In genomic region chr3:123559040-123559861, GRCh38 we compare ENCODE assay signal across 8 cellular contexts. TPM values are rescaled to one million over a fixed set of nuclear protein-coding genes. Genes with fewer than 3 reads are reported as not detected.
A peak's percentile ranks its signal among the peaks of the same experiment; 100 is the strongest.
DNase-seq lines count a peak whose midpoint lies in the region; ATAC-seq and TF ChIP-seq lines count a peak whose summit lies in the region.

No MANE protein-coding gene starts in this region.

- intact Hi-C loops in thyroid gland (cut with DNase I), result loop anchor here (10.0 kb wide), 1 partner anchor 74 kb away; no protein-coding TSS in a partner anchor

- peaks cover 31% of the 10 kb centered on the region for H3K36me3 Mint-ChIP-seq in CD4-positive, CD25-positive, alpha-beta regulatory T cell

- 40 to 41% methylated on average over 12 of the region's 12 CpGs for WGBS in thyroid gland, 2 donors

- H3K27me3 Mint-ChIP-seq in CD4-positive, CD25-positive, alpha-beta regulatory T cell, result no peaks in the 10 kb centered on the region

- no peak overlapping the region for H3K4me3 Mint-ChIP-seq in CD4-positive, CD25-positive, alpha-beta regulatory T cell

- H3K4me1 ChIP-seq in CD4-positive, CD25-positive, alpha-beta regulatory T cell (ENCODE audit: control insufficient read depth, insufficient read depth, low read length, poor library complexity, severe bottlenecking), result no peaks in the 10 kb centered on the region
- H3K4me1 ChIP-seq in thyroid gland, result no peaks in the 10 kb centered on the region

- H3K27ac ChIP-seq in CD4-positive, CD25-positive, alpha-beta regulatory T cell (ENCODE audit: insufficient read depth, low read length, poor library complexity, severe bottlenecking), result no peak overlapping the region
- H3K27ac ChIP-seq in thyroid gland, result no peak overlapping the region

- H3K27ac Mint-ChIP-seq in CD4-positive, CD25-positive, alpha-beta regulatory T cell, result peak overlapping the region in 1 of 3 donors; percentile 52

- no peak for TF ChIP-seq POLR2A in thyroid gland (IDR thresholded peaks at IDR 0.05)

- H3K9me3 Mint-ChIP-seq in CD4-positive, CD25-positive, alpha-beta regulatory T cell, result peaks cover 0 to 14% (median 2%) of the 10 kb centered on the region in 7 donors

- DNase-seq in CD4-positive, CD25-positive, alpha-beta regulatory T cell, result peak in 2 of 3 donors; percentile 46 to 67
- DNase-seq in HCEC 1CT (peak; percentile 49), NCI-H526 treated with DMSO at 0.1 percent for 48 hours (lab: John Stamatoyannopoulos, UW) (peak; percentile 31), T47D (ENCODE audit: low read depth in 1 of 2, low spot score in 1 of 2) (peak; percentile 25 to 55), kidney glomerular epithelial cell (lab: John Stamatoyannopoulos, UW) (peak; percentile 51), thyroid gland (no peak)

- no peak for ATAC-seq in CD4-positive, CD25-positive, alpha-beta regulatory T cell (ENCODE audit: low read depth in 2 of 2)
- no peak for ATAC-seq in HG02759 (IDR thresholded peaks at IDR 0.05; ENCODE audit: unreplicated experiment)
- no peak for ATAC-seq in HG03521 (IDR thresholded peaks at IDR 0.05; ENCODE audit: unreplicated experiment)

- H3K9me3 ChIP-seq in CD4-positive, CD25-positive, alpha-beta regulatory T cell (ENCODE audit: control insufficient read depth in 2 of 2, low read length in 2 of 2), result peaks cover 0 to 4% of the 10 kb centered on the region in 2 experiments
- H3K9me3 ChIP-seq in thyroid gland, result no peaks in the 10 kb centered on the region

- H3K36me3 ChIP-seq in CD4-positive, CD25-positive, alpha-beta regulatory T cell (ENCODE audit: control insufficient read depth, insufficient read depth, low read length), result no peaks in the 10 kb centered on the region
- H3K36me3 ChIP-seq in thyroid gland, result no peaks in the 10 kb centered on the region

- H3K4me1 Mint-ChIP-seq in CD4-positive, CD25-positive, alpha-beta regulatory T cell, result peaks cover 8 to 19% (median 14%) of the 10 kb centered on the region in 4 donors

- no peak overlapping the region for H3K4me3 ChIP-seq in CD4-positive, CD25-positive, alpha-beta regulatory T cell (ENCODE audit: low read depth, low read length)
- no peak overlapping the region for H3K4me3 ChIP-seq in thyroid gland (replicated peaks in 1 of 3)

- no peaks in the 10 kb centered on the region for H3K27me3 ChIP-seq in CD4-positive, CD25-positive, alpha-beta regulatory T cell (ENCODE audit: control insufficient read depth, insufficient read depth, low read length)
- H3K27me3 ChIP-seq in thyroid gland, result no peaks in the 10 kb centered on the region

- in situ Hi-C loops in T47D (cut with HindIII; ENCODE audit: low pct_unique_long_range_greater_than_20kb, low sequenced_read_pairs), result no loop called here

- TF ChIP-seq CTCF in thyroid gland (IDR thresholded peaks at IDR 0.05), result peak; percentile 44 to 76 (median 66)

RNA-seq across cellular contexts. Expression of gene HACD2, which starts 25.6 kb away (rescaled TPM):
- 19.8 TPM for total RNA-seq in CD4-positive, CD25-positive, alpha-beta regulatory T cell
- polyA plus RNA-seq in CD4-positive, CD25-positive, alpha-beta regulatory T cell, result 10 to 100 TPM; 22.7 to 28.7 (median 27.6) TPM
- 10 to 100 TPM; 27.8 to 38.3 (median 32.2) TPM for total RNA-seq in thyroid gland

Comparison
In these comparisons a context has a peak if more than half of its experiments do, and no peak if none do; other contexts are left out.
1. DNase-seq: peak in CD4-positive, CD25-positive, alpha-beta regulatory T cell (2 of 3), HCEC 1CT (single experiment), NCI-H526 treated with DMSO at 0.1 percent for 48 hours (single experiment), T47D (2 of 2) and kidney glomerular epithelial cell (single experiment); none in thyroid gland (0 of 2).